In genomic region chr4:137601924-137602323, GRCh38 we compare ENCODE assay signal across 27 cellular contexts.
DNase-seq lines count a peak whose midpoint lies in the region; ATAC-seq, FAIRE-seq and TF ChIP-seq lines count a peak whose summit lies in the region.
"Had no signal": no experiment of that assay in that cellular context is flagged by ENCODE, and none has a peak within 500 bp of the region (broad histone marks: within the 10 kb centered on the region; RNA-seq: fewer than 3 reads in every experiment).

No MANE protein-coding gene starts in this region.

- no peak overlapping the region for H3K9ac ChIP-seq in astrocyte (ENCODE audit: low read length)

- H3K27me3 ChIP-seq in breast epithelium (no peaks in the 10 kb centered on the region), astrocyte (ENCODE audit: insufficient read depth, low read length) (no peaks in the 10 kb centered on the region)

- CTCF ChIA-PET in MCF 10A (lab: Yijun Ruan, JAX), result no interaction called here

- TF ChIP-seq POLR2A in breast epithelium (IDR thresholded peaks at IDR 0.05), result no peak

- H3K4me3 ChIP-seq in breast epithelium (no peak overlapping the region), astrocyte (ENCODE audit: insufficient read depth, low read depth, low read length) (no peak overlapping the region)

- H3K27ac ChIP-seq in breast epithelium (no peak overlapping the region), astrocyte (ENCODE audit: low read depth, low read length) (no peak overlapping the region)
- H3K27ac ChIP-seq: WERI-Rb-1 had no signal

- no peak overlapping the region for H2AFZ ChIP-seq in astrocyte (ENCODE audit: low read depth, low read length)

- no peak for TF ChIP-seq CTCF in MCF 10A (IDR thresholded peaks at IDR 0.05; ENCODE audit: unreplicated experiment)
- no peak for TF ChIP-seq CTCF in breast epithelium (IDR thresholded peaks at IDR 0.05)
- TF ChIP-seq CTCF in astrocyte (IDR thresholded peaks at IDR 0.05; ENCODE audit: insufficient read depth, low read depth, low read length), result no peak

- H3K4me3 Mint-ChIP-seq in MCF 10A (ENCODE audit: unreplicated experiment), result no peak overlapping the region
- no peak overlapping the region for H3K4me3 Mint-ChIP-seq in astrocyte (ENCODE audit: unreplicated experiment)
- H3K4me3 Mint-ChIP-seq: memory B cell; nephron progenitor cell; stimulated activated naive CD8-positive, alpha-beta T cell treated with anti-CD3 and anti-CD28 coated beads, Interleukin-15, Interleukin-2, amounts not matched to agents 100 ng/mL and 50 ng/mL, for 24 hours; T-helper 17 cell; type B pancreatic cell had no signal

- H3K36me3 Mint-ChIP-seq in MCF 10A (ENCODE audit: insufficient read depth, unreplicated experiment) (no peaks in the 10 kb centered on the region), astrocyte (ENCODE audit: low read depth, unreplicated experiment) (no peaks in the 10 kb centered on the region)
- H3K36me3 Mint-ChIP-seq: memory B cell, type B pancreatic cell had no signal

- H3K79me2 ChIP-seq in astrocyte (ENCODE audit: insufficient read depth, low read length), result no peaks in the 10 kb centered on the region

- H3K27me3 Mint-ChIP-seq in MCF 10A (ENCODE audit: insufficient read depth, unreplicated experiment) (no peaks in the 10 kb centered on the region), astrocyte (ENCODE audit: low read depth, unreplicated experiment) (no peaks in the 10 kb centered on the region)
- H3K27me3 Mint-ChIP-seq: memory B cell; progenitor cell of endocrine pancreas; stimulated activated naive CD8-positive, alpha-beta T cell treated with anti-CD3 and anti-CD28 coated beads, Interleukin-15, Interleukin-2, amounts not matched to agents 100 ng/mL and 50 ng/mL, for 24 hours; T-helper 17 cell; type B pancreatic cell had no signal

- H3K4me1 ChIP-seq in breast epithelium (no peaks in the 10 kb centered on the region), astrocyte (ENCODE audit: insufficient read depth, low read length) (no peaks in the 10 kb centered on the region)

- peak; percentile 7 for DNase-seq in MCF 10A (ENCODE audit: unreplicated experiment)
- DNase-seq in breast epithelium (ENCODE audit: low spot score in 2 of 2), result no peak
- peak; percentile 15 for DNase-seq in astrocyte (ENCODE audit: low read depth)
- peak; percentile 84 for DNase-seq in islet precursor cell
- no peak for DNase-seq in Kasumi-1 (lab: John Stamatoyannopoulos, UW)
- no peak for DNase-seq in NCI-H2107 (lab: John Stamatoyannopoulos, UW)
- no peak for DNase-seq in NCI-H2171 treated with DMSO at 0.1 percent for 48 hours (lab: John Stamatoyannopoulos, UW)
- DNase-seq: 8988T; activated CD4-positive, alpha-beta T cell treated with anti-CD3 and anti-CD28 coated beads, Interleukin-2, amount 50 U/mL, for 48 hours; activated naive CD4-positive, alpha-beta T cell; anterior cingulate cortex; Calu3; cerebellar nuclear complex; GF-D8; NCI-H187 treated with DMSO at 0.1 percent for 48 hours; NCI-H510A; nephron progenitor cell; SIG-M5; T-helper 17 cell; WERI-Rb-1 had no signal

- H3K27ac Mint-ChIP-seq in MCF 10A (ENCODE audit: low read depth, unreplicated experiment) (peak overlapping the region; percentile 59), astrocyte (ENCODE audit: unreplicated experiment) (no peak overlapping the region)
- H3K27ac Mint-ChIP-seq: memory B cell; nephron progenitor cell; progenitor cell of endocrine pancreas; stimulated activated naive CD8-positive, alpha-beta T cell treated with anti-CD3 and anti-CD28 coated beads, Interleukin-15, Interleukin-2, amounts not matched to agents 100 ng/mL and 50 ng/mL, for 24 hours; T-helper 17 cell; type B pancreatic cell had no signal

- ATAC-seq in GM21717 (IDR thresholded peaks at IDR 0.05; ENCODE audit: unreplicated experiment), result no peak
- ATAC-seq: T-helper 17 cell had no signal

- no peaks in the 10 kb centered on the region for H3K9me3 ChIP-seq in breast epithelium
- no peaks in the 10 kb centered on the region for H3K9me3 ChIP-seq in astrocyte (ENCODE audit: insufficient read depth, low read depth, low read length)

- H3K36me3 ChIP-seq in breast epithelium (no peaks in the 10 kb centered on the region), astrocyte (ENCODE audit: insufficient read depth, low read length) (no peaks in the 10 kb centered on the region)
- H3K36me3 ChIP-seq: WERI-Rb-1 had no signal

- intact Hi-C loops in MCF 10A (cut with micrococcal nuclease) (no loop called here), breast epithelium (cut with DNase I; ENCODE audit: low total_unique reads) (no loop called here)

- H3K4me1 Mint-ChIP-seq in MCF 10A (ENCODE audit: insufficient read depth, unreplicated experiment), result no peaks in the 10 kb centered on the region
- H3K4me1 Mint-ChIP-seq in astrocyte (ENCODE audit: low read depth, unreplicated experiment), result peaks cover 6% of the 10 kb centered on the region
- H3K4me1 Mint-ChIP-seq: memory B cell, T-helper 17 cell had no signal

- BruUV-seq in MCF 10A (replicated peaks; lab: Mats Ljungman, UMichigan), result no TSS peak

- POLR2A ChIA-PET in MCF 10A (lab: Yijun Ruan, JAX), result no interaction called here

- H4K20me1 ChIP-seq in astrocyte (ENCODE audit: insufficient read depth, low read length), result no peaks in the 10 kb centered on the region

- peak; percentile 37 for FAIRE-seq in astrocyte (lab: Jason Lieb, UNC)
- FAIRE-seq: GM12891, keratinocyte had no signal

- no peak overlapping the region for H3K4me2 ChIP-seq in astrocyte (ENCODE audit: low read length)

- H3K9me3 Mint-ChIP-seq in MCF 10A (ENCODE audit: unreplicated experiment) (no peaks in the 10 kb centered on the region), astrocyte (ENCODE audit: unreplicated experiment) (no peaks in the 10 kb centered on the region)
- H3K9me3 Mint-ChIP-seq: type B pancreatic cell had no signal

Comparison
In these comparisons a context has a peak if more than half of its experiments do, and no peak if none do; other contexts are left out.
1. DNase-seq: peak in MCF 10A (single experiment), astrocyte (single experiment) and islet precursor cell (single experiment); none in breast epithelium (0 of 2), Kasumi-1 (0 of 2), NCI-H2107 (single experiment) and NCI-H2171 treated with DMSO at 0.1 percent for 48 hours (single experiment).